In genomic region chr1:246930830-246931548, GRCh38 we compare ENCODE assay signal across 8 cellular contexts. TPM values are rescaled to one million over a fixed set of nuclear protein-coding genes. Genes with fewer than 3 reads are reported as not detected.
DNase-seq lines count a peak whose midpoint lies in the region; ATAC-seq and TF ChIP-seq lines count a peak whose summit lies in the region.

No MANE protein-coding gene starts in this region.

- CTCF ChIA-PET in BJ (lab: Yijun Ruan, JAX) = interaction anchor here (0.6 kb wide), 1 partner anchor 27 kb away, joined by 3 read pairs; no protein-coding TSS in a partner anchor

- H3K23ac ChIP-seq in neuronal stem cell (ENCODE audit: low read depth, low read length, poor library complexity) = peak overlapping the region; percentile 99

- no peak overlapping the region for H4K8ac ChIP-seq in neuronal stem cell (ENCODE audit: low read depth, low read length)

- H3K36me3 ChIP-seq in BJ (ENCODE audit: control insufficient read depth, insufficient read depth, low read length) = no peaks in the 10 kb centered on the region
- peaks cover 0 to 36% of the 10 kb centered on the region in 2 donors for H3K36me3 ChIP-seq in neuronal stem cell (replicated peaks in 1 of 2; ENCODE audit: control insufficient read depth in 2 of 2, insufficient read depth in 2 of 2, low read length in 2 of 2)
- H3K36me3 ChIP-seq in tibial artery = peaks cover 0 to 9% (median 5%) of the 10 kb centered on the region in 3 donors

- intact Hi-C loops in tibial artery (cut with DNase I; ENCODE audit: low total_unique reads) = loop anchor here (10.0 kb wide), 2 partner anchors 174 to 274 kb away; partner anchors contain the start of gene ZNF669

- H3K9me3 ChIP-seq in neuronal stem cell (replicated peaks in 1 of 2; ENCODE audit: control insufficient read depth in 2 of 2, insufficient read depth in 1 of 2, low read depth in 1 of 2, low read length in 2 of 2) = peaks cover 0 to 36% of the 10 kb centered on the region in 2 donors
- H3K9me3 ChIP-seq in tibial artery = no peaks in the 10 kb centered on the region

- peak overlapping the region; percentile 57 for H3K4me2 ChIP-seq in neuronal stem cell (ENCODE audit: insufficient read depth, low read length, poor library complexity, severe bottlenecking)

- H2BK120ac ChIP-seq in neuronal stem cell (ENCODE audit: low read depth, low read length) = peak overlapping the region; percentile 61

- TF ChIP-seq CTCF in BJ (IDR thresholded peaks at IDR 0.05; ENCODE audit: insufficient read depth, low read depth, low read length) (no peak), foreskin fibroblast (IDR thresholded peaks at IDR 0.05; ENCODE audit: low read depth, low read length) (no peak), tibial artery (IDR thresholded peaks at IDR 0.05) (peak in 1 of 2 experiments; percentile 13)

- peak overlapping the region; percentile 100 for H3K14ac ChIP-seq in neuronal stem cell (ENCODE audit: low read length)

- peak overlapping the region; percentile 97 for H3K18ac ChIP-seq in neuronal stem cell (ENCODE audit: low read length)

- no peak overlapping the region for H2BK12ac ChIP-seq in neuronal stem cell (ENCODE audit: low read length)

- peak overlapping the region; percentile 98 for H3K9ac ChIP-seq in neuronal stem cell (ENCODE audit: low read depth, low read length, poor library complexity)

- H3K4me1 ChIP-seq in neuronal stem cell (ENCODE audit: control insufficient read depth in 2 of 2, insufficient read depth in 1 of 2, low read depth in 1 of 2, low read length in 2 of 2) (peaks cover 0 to 2% of the 10 kb centered on the region in 2 donors), tibial artery (peaks cover 0 to 46% (median 18%) of the 10 kb centered on the region in 4 donors)

- no CpG with 5 or more reads among the region's 76 CpGs for WGBS in neuronal stem cell (ENCODE audit: extremely low coverage in 2 of 2, insufficient read length in 2 of 2, insufficient replicate concordance in 1 of 2), 2 donors

- H2AK5ac ChIP-seq in neuronal stem cell (ENCODE audit: low read depth, low read length) = peak overlapping the region; percentile 90

- peak overlapping the region; percentile 99 for H3K27ac ChIP-seq in neuronal stem cell (replicated peaks; ENCODE audit: low read length)
- peak overlapping the region; percentile 95 to 98 for H3K27ac ChIP-seq in tibial artery

- peak overlapping the region; percentile 66 for H3K4ac ChIP-seq in neuronal stem cell (ENCODE audit: low read length)

- POLR2A ChIA-PET in BJ (lab: Charles Lee) = no interaction called here

- H3K4me3 ChIP-seq in BJ (ENCODE audit: low read depth, low read length) (peak overlapping the region; percentile 96), foreskin fibroblast (ENCODE audit: low read depth in 1 of 2, low read length in 2 of 2) (peak overlapping the region; percentile 68 to 86), neuronal stem cell (ENCODE audit: low read length in 2 of 2) (peak overlapping the region; percentile 100), tibial artery (peak overlapping the region; percentile 95 to 99)

- peak overlapping the region; percentile 82 for H2BK5ac ChIP-seq in neuronal stem cell (ENCODE audit: low read length)

- no peak overlapping the region for H4K91ac ChIP-seq in neuronal stem cell (ENCODE audit: low read depth, low read length, poor library complexity)

- H2BK15ac ChIP-seq in neuronal stem cell (ENCODE audit: low read length) = no peak overlapping the region

- peak overlapping the region; percentile 95 for H2AFZ ChIP-seq in neuronal stem cell (ENCODE audit: low read length)

- ATAC-seq in GM18867 (IDR thresholded peaks at IDR 0.05; ENCODE audit: unreplicated experiment) = peak; percentile 30
- ATAC-seq in HG03095 (IDR thresholded peaks at IDR 0.05; ENCODE audit: unreplicated experiment) = peak; percentile 19

- peaks cover 6% of the 10 kb centered on the region for H3K79me1 ChIP-seq in neuronal stem cell (ENCODE audit: low read depth, low read length)

- no peak for DNase-seq in BJ (ENCODE audit: low read depth)
- peak; percentile 71 for DNase-seq in OCI-M1 (lab: John Stamatoyannopoulos, UW)
- DNase-seq in activated gamma-delta T cell treated with Interleukin-2 at 50 U/mL for 16 hours = peak; percentile 41
- DNase-seq in foreskin fibroblast = peak; percentile 42 to 72
- peak; percentile 30 for DNase-seq in neuronal stem cell (ENCODE audit: low spot score)
- DNase-seq in tibial artery = peak; percentile 64 to 79

- H3K27me3 ChIP-seq in BJ (ENCODE audit: control insufficient read depth, insufficient read depth, low read length) = no peaks in the 10 kb centered on the region
- no peaks in the 10 kb centered on the region for H3K27me3 ChIP-seq in neuronal stem cell (ENCODE audit: control insufficient read depth in 3 of 3, insufficient read depth in 3 of 3, low read depth in 1 of 3, low read length in 3 of 3)
- H3K27me3 ChIP-seq in tibial artery = no peaks in the 10 kb centered on the region

RNA-seq across cellular contexts. Expression of gene AHCTF1, which starts 0.8 kb away (rescaled TPM):
- polyA plus RNA-seq in BJ (2011; rRNA removed) = 6.1 and 14.4 TPM in 2 replicates
- 13.1 and 13.7 TPM in 2 replicates for polyA minus RNA-seq in BJ (2011; rRNA and poly(A)+ RNA removed)
- 22.2 TPM for polyA plus RNA-seq in neuronal stem cell (2013, experiment 1 of 2)
- 22.1 TPM for polyA plus RNA-seq in neuronal stem cell (2013, experiment 2 of 2)
